In the genomic region with DNA sequence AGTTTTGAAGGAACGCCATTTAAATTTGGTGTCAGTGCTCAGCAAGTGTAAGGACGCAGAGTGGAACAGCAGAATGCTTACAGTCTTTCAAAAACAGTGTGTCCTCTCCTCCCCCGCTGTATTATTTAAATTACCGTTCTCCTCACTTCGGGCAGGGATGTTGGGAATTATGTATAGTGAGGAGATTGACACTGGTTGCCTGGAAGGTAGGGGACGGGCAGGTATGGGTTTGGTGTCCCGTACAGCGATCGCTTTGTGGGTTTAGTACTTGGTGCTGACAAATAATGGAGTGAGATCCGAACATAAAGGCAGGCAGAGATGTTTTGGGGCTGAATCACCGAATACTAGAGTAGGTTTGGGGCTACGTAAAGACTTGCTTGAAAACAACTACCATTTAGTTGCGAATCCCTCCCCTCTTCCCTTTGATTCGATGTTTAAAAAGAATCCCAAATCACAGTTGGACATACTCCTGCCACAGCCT, we compare ENCODE assay signal across 10 cellular contexts. TPM values are rescaled to one million over a fixed set of nuclear protein-coding genes. Genes with fewer than 3 reads are reported as not detected.
DNase-seq lines count a peak whose midpoint lies in the region; ATAC-seq and TF ChIP-seq lines count a peak whose summit lies in the region.
"Had no signal": no experiment of that assay in that cellular context is flagged by ENCODE, and none has a peak within 500 bp of the region (broad histone marks: within the 10 kb centered on the region; RNA-seq: fewer than 3 reads in every experiment).

No MANE protein-coding gene starts in this region.

- no peak for ATAC-seq in activated CD8-positive, alpha-beta memory T cell treated with anti-CD3 and anti-CD28 coated beads, Interleukin-2, amount 10 ng/mL, durations not matched to agents 7 days and 5 days
- ATAC-seq in stimulated activated naive B cell treated with anti-CD40 and anti-IgM and Interleukin-4, amounts not matched to agents 10 μg/mL and 1 μg/mL and 100 μg/mL, for 72 hours (replicated peaks): no peak
- ATAC-seq in GM18511 (IDR thresholded peaks at IDR 0.05; ENCODE audit: unreplicated experiment): no peak

- TF ChIP-seq CTCF in WERI-Rb-1 (IDR thresholded peaks at IDR 0.05; ENCODE audit: low read depth, low read length): no peak

- H3K27ac ChIP-seq in WERI-Rb-1: no peak overlapping the region
- H3K27ac ChIP-seq: right atrium auricular region had no signal

- H3K36me3 Mint-ChIP-seq in activated CD8-positive, alpha-beta memory T cell treated with anti-CD3 and anti-CD28 coated beads, Interleukin-2, amount 10 ng/mL, durations not matched to agents 7 days and 5 days: peaks cover 6% of the 10 kb centered on the region
- H3K36me3 Mint-ChIP-seq in stimulated activated naive B cell treated with anti-CD40 and anti-IgM and Interleukin-4, amounts not matched to agents 10 μg/mL and 1 μg/mL and 100 μg/mL, for 72 hours: peaks cover 2 to 13% of the 10 kb centered on the region in 2 donors

- H3K27ac Mint-ChIP-seq in activated CD8-positive, alpha-beta memory T cell treated with anti-CD3 and anti-CD28 coated beads, Interleukin-2, amount 10 ng/mL, durations not matched to agents 7 days and 5 days: peak overlapping the region; percentile 26
- peak overlapping the region; percentile 77 for H3K27ac Mint-ChIP-seq in stimulated activated naive B cell treated with anti-CD40 and anti-IgM and Interleukin-4, amounts not matched to agents 10 μg/mL and 1 μg/mL and 100 μg/mL, for 72 hours

- peak overlapping the region; percentile 63 for H3K4me3 Mint-ChIP-seq in activated CD8-positive, alpha-beta memory T cell treated with anti-CD3 and anti-CD28 coated beads, Interleukin-2, amount 10 ng/mL, durations not matched to agents 7 days and 5 days
- peak overlapping the region; percentile 76 to 88 for H3K4me3 Mint-ChIP-seq in stimulated activated naive B cell treated with anti-CD40 and anti-IgM and Interleukin-4, amounts not matched to agents 10 μg/mL and 1 μg/mL and 100 μg/mL, for 72 hours

- H3K4me1 Mint-ChIP-seq in activated CD8-positive, alpha-beta memory T cell treated with anti-CD3 and anti-CD28 coated beads, Interleukin-2, amount 10 ng/mL, durations not matched to agents 7 days and 5 days: peaks cover 29% of the 10 kb centered on the region
- H3K4me1 Mint-ChIP-seq in stimulated activated naive B cell treated with anti-CD40 and anti-IgM and Interleukin-4, amounts not matched to agents 10 μg/mL and 1 μg/mL and 100 μg/mL, for 72 hours: peaks cover 29 to 57% of the 10 kb centered on the region in 2 donors

- no peak for DNase-seq in activated CD8-positive, alpha-beta memory T cell treated with anti-CD3 and anti-CD28 coated beads, Interleukin-2, amount 10 ng/mL, durations not matched to agents 7 days and 5 days
- DNase-seq in activated CD8-positive, alpha-beta memory T cell treated with anti-CD3 and anti-CD28 coated beads, Interleukin-2, amount 50 U/mL, for 48 hours: no peak
- no peak for DNase-seq in WERI-Rb-1
- DNase-seq in iPS-NIHi11 (ENCODE audit: low spot score): peak; percentile 1
- DNase-seq in stimulated activated naive B cell treated with anti-CD40 and anti-IgM and Interleukin-4, amounts not matched to agents 10 μg/mL and 1 μg/mL and 100 μg/mL, for 72 hours: no peak
- no peak for DNase-seq in NCI-H2227 (lab: John Stamatoyannopoulos, UW; ENCODE audit: unreplicated experiment)
- DNase-seq in stimulated activated CD8-positive, alpha-beta memory T cell treated with anti-CD3 and anti-CD28 coated beads, Interleukin-4, amount 100 ng/mL, for 48 hours: no peak

- no peaks in the 10 kb centered on the region for H3K36me3 ChIP-seq in WERI-Rb-1
- H3K36me3 ChIP-seq: right atrium auricular region had no signal

- peak overlapping the region; percentile 67 for H3K4me3 ChIP-seq in WERI-Rb-1 (ENCODE audit: low read depth, low read length)

- H3K9me3 ChIP-seq in WERI-Rb-1 (ENCODE audit: severe bottlenecking): peaks cover 2% of the 10 kb centered on the region

- no peaks in the 10 kb centered on the region for H3K9me3 Mint-ChIP-seq in activated CD8-positive, alpha-beta memory T cell treated with anti-CD3 and anti-CD28 coated beads, Interleukin-2, amount 10 ng/mL, durations not matched to agents 7 days and 5 days (ENCODE audit: low read depth)
- H3K9me3 Mint-ChIP-seq in stimulated activated naive B cell treated with anti-CD40 and anti-IgM and Interleukin-4, amounts not matched to agents 10 μg/mL and 1 μg/mL and 100 μg/mL, for 72 hours: peaks cover 5 to 8% of the 10 kb centered on the region in 2 donors

- peaks cover 35% of the 10 kb centered on the region for H3K27me3 ChIP-seq in WERI-Rb-1 (ENCODE audit: insufficient read depth, low read depth, severe bottlenecking)

- H3K27me3 Mint-ChIP-seq in activated CD8-positive, alpha-beta memory T cell treated with anti-CD3 and anti-CD28 coated beads, Interleukin-2, amount 10 ng/mL, durations not matched to agents 7 days and 5 days: peaks cover 72% of the 10 kb centered on the region
- H3K27me3 Mint-ChIP-seq in stimulated activated naive B cell treated with anti-CD40 and anti-IgM and Interleukin-4, amounts not matched to agents 10 μg/mL and 1 μg/mL and 100 μg/mL, for 72 hours: peaks cover 60 to 81% of the 10 kb centered on the region in 2 donors

- CTCF ChIA-PET in activated CD8-positive, alpha-beta memory T cell treated with anti-CD3 and anti-CD28 coated beads, Interleukin-2, amount 10 ng/mL, durations not matched to agents 7 days and 5 days (lab: Charles Lee): no interaction called here

RNA-seq across cellular contexts. Expression of a gene that starts 2.1 kb away (rescaled TPM):
- not detected for total RNA-seq in activated CD8-positive, alpha-beta memory T cell treated with anti-CD3 and anti-CD28 coated beads, Interleukin-2, amount 10 ng/mL, durations not matched to agents 7 days and 5 days
- total RNA-seq: right atrium auricular region; T-helper 1 cell treated with Interleukin-12 subunit alpha and Interleukin-12 subunit beta and Interleukin-4 antibody, amounts not matched to agents 30 ng/mL and 1 ng/mL, for 36 hours had no signal
